20 cellular contexts compared by ENCODE assay signal in the genomic region with DNA sequence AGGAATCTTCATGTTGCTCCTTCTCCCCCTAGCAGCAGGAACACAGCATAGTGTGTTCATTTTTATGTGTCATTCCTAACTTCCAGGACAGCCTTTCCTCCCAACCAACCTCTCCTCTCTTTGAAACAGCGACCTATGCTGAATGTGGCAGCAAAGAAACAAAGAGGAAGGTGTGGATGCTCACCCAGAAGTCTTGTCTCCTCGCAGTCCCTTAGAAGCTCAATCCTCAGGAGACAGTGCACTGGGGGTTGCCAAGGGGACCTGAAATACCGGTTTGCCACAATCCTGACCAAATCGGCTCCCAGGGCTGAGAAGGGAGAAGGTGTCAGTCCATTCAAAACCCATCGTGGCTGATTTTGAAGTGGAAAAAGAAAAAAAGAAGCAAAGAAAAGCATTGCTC. TPM values are rescaled to one million over a fixed set of nuclear protein-coding genes. Genes with fewer than 3 reads are reported as not detected.
DNase-seq lines count a peak whose midpoint lies in the region; ATAC-seq and TF ChIP-seq lines count a peak whose summit lies in the region.
"Had no signal": no experiment of that assay in that cellular context is flagged by ENCODE, and none has a peak within 500 bp of the region (broad histone marks: within the 10 kb centered on the region; RNA-seq: fewer than 3 reads in every experiment).

No MANE protein-coding gene starts in this region.

- H3K4me3 ChIP-seq in PC-3 (ENCODE audit: low read length) (no peak overlapping the region), epithelial cell of esophagus (ENCODE audit: low read length) (no peak overlapping the region)
- H3K4me3 ChIP-seq: A549 had no signal

- BruUV-seq in PC-3 (replicated peaks; lab: Mats Ljungman, UMichigan) = no TSS peak

- no peaks in the 10 kb centered on the region for H3K9me2 ChIP-seq in PC-3 (replicated peaks; ENCODE audit: low read length)
- H3K9me2 ChIP-seq: SK-N-SH had no signal

- no peaks in the 10 kb centered on the region for H3K9me3 ChIP-seq in PC-3 (ENCODE audit: low read length)
- H3K9me3 ChIP-seq: A549, BE2C, SK-N-SH had no signal

- CTCF ChIA-PET in PC-3 (lab: Charles Lee) = no interaction called here

- intact Hi-C loops in PC-3 (cut with micrococcal nuclease) = no loop called here

- no peaks in the 10 kb centered on the region for H3F3A ChIP-seq in PC-3 (ENCODE audit: low read length, unreplicated experiment)

- POLR2A ChIA-PET in PC-3 (lab: Charles Lee; ENCODE audit: unreplicated experiment) = no interaction called here

- no peaks in the 10 kb centered on the region for H4K20me1 ChIP-seq in PC-3 (ENCODE audit: low read length)

- H3K36me3 ChIP-seq in PC-3 (ENCODE audit: low read depth, low read length) = no peaks in the 10 kb centered on the region
- H3K36me3 ChIP-seq: BE2C had no signal

- ATAC-seq in PC-3 (no peak), HG02938 (IDR thresholded peaks at IDR 0.05; ENCODE audit: unreplicated experiment) (no peak)
- ATAC-seq: A549, Panc1 had no signal

- no peak overlapping the region for H3K9ac ChIP-seq in PC-3 (ENCODE audit: low read length)
- H3K9ac ChIP-seq: SK-N-SH had no signal

- no peak overlapping the region for H2AFZ ChIP-seq in PC-3 (ENCODE audit: low read length)

- H3K27me3 ChIP-seq in PC-3 (ENCODE audit: low read length) = peaks cover 35% of the 10 kb centered on the region; the same call in 1 of the 2 replicates
- H3K27me3 ChIP-seq: BE2C had no signal

- H3K4me2 ChIP-seq in PC-3 (ENCODE audit: low read length) = no peak overlapping the region
- H3K4me2 ChIP-seq: A549, SK-N-SH had no signal

- TF ChIP-seq CTCF in PC-3 (conservative IDR thresholded peaks at IDR 0.05; ENCODE audit: low read depth, low read length) = no peak
- TF ChIP-seq CTCF in epithelial cell of esophagus (IDR thresholded peaks at IDR 0.05; ENCODE audit: insufficient read depth, low read depth, low read length, missing control alignments) = no peak

- peak; percentile 14 for DNase-seq in DMS53 treated with DMSO at 0.1 percent for 48 hours (lab: John Stamatoyannopoulos, UW; ENCODE audit: unreplicated experiment)
- peak; percentile 14 for DNase-seq in PC-3
- DNase-seq in epithelial cell of esophagus (ENCODE audit: low read depth) = peak; percentile 31
- DNase-seq in iPS-NIHi7 (ENCODE audit: extremely low spot score) = peak; percentile 43
- no peak for DNase-seq in SKM-1 treated with dmso at 0.1 percent for 144 hours (lab: John Stamatoyannopoulos, UW; ENCODE audit: unreplicated experiment)
- DNase-seq in stimulated activated CD4-positive, alpha-beta T cell treated with anti-CD3 and anti-CD28 coated beads, Interleukin-4, amount 100 ng/mL, for 1 hour = no peak
- DNase-seq in AG08395 (ENCODE audit: low spot score) = no peak
- DNase-seq: BE2C; CD4-positive, CD25-positive, alpha-beta regulatory T cell; DMS79 treated with DMSO at 0.1 percent for 48 hours; NCI-H1105; NCI-H146; NCI-H2029; NCI-H69; SIG-M5; SK-N-SH had no signal

- no peaks in the 10 kb centered on the region for H3K4me1 ChIP-seq in PC-3 (ENCODE audit: insufficient read depth, low read length)
- H3K4me1 ChIP-seq: A549, BE2C had no signal

- no peak overlapping the region for H3K27ac ChIP-seq in PC-3 (ENCODE audit: low read length)
- H3K27ac ChIP-seq: A549 had no signal

- no peaks in the 10 kb centered on the region for H3K79me2 ChIP-seq in PC-3 (ENCODE audit: low read length)

RNA-seq across cellular contexts. Expression of gene TENM4, which starts 30.2 kb away (rescaled TPM):
- 19.7 and 37.1 TPM in 2 replicates for total RNA-seq in PC-3 (2014; rRNA removed)
- total RNA-seq: CD4-positive, CD25-positive, alpha-beta regulatory T cell; NCI-H460 had no signal

Comparison
In these comparisons a context has a peak if more than half of its experiments do, and no peak if none do; other contexts are left out.
1. DNase-seq: peak in DMS53 treated with DMSO at 0.1 percent for 48 hours (single experiment), PC-3 (single experiment), epithelial cell of esophagus (single experiment) and iPS-NIHi7 (single experiment); none in SKM-1 treated with dmso at 0.1 percent for 144 hours (single experiment), stimulated activated CD4-positive, alpha-beta T cell treated with anti-CD3 and anti-CD28 coated beads, Interleukin-4, amount 100 ng/mL, for 1 hour (single experiment) and AG08395 (single experiment).